Comparison of ENCODE assay signal across 8 cellular contexts in genomic region chr2:189581354-189582139, GRCh38. TPM values are rescaled to one million over a fixed set of nuclear protein-coding genes. Genes with fewer than 3 reads are reported as not detected.
A peak's percentile ranks its signal among the peaks of the same experiment; 100 is the strongest.
DNase-seq lines count a peak whose midpoint lies in the region; ATAC-seq, FAIRE-seq and TF ChIP-seq lines count a peak whose summit lies in the region.

No MANE protein-coding gene starts in this region.

- no TSS peak for BruUV-seq in endothelial cell of umbilical vein (replicated peaks; lab: Mats Ljungman, UMichigan)

- peak overlapping the region; percentile 85 for H3K4me2 ChIP-seq in endothelial cell of umbilical vein (ENCODE audit: insufficient read depth, low read length)

- peak overlapping the region; percentile 96 for H2AFZ ChIP-seq in endothelial cell of umbilical vein (ENCODE audit: low read depth, low read length)

- intact Hi-C loops in endothelial cell of umbilical vein (cut with micrococcal nuclease): loop anchor here (2.0 kb wide), 1 partner anchor 31 kb away; no protein-coding TSS in a partner anchor

- no peak for TF ChIP-seq CTCF in endothelial cell of umbilical vein (IDR thresholded peaks at IDR 0.05; ENCODE audit: extremely low read depth in 1 of 2, insufficient read depth in 1 of 2, low read depth in 1 of 2, low read length in 2 of 2)

- H4K20me1 ChIP-seq in endothelial cell of umbilical vein (replicated peaks; ENCODE audit: control insufficient read depth, extremely low read depth, insufficient read depth, low read length): no peaks in the 10 kb centered on the region

- peak overlapping the region; percentile 51 for H3K9ac ChIP-seq in endothelial cell of umbilical vein (replicated peaks; ENCODE audit: extremely low read depth, insufficient read depth, low read length)

- H3K4me3 ChIP-seq in endothelial cell of umbilical vein (replicated peaks in 1 of 3; ENCODE audit: insufficient read depth in 1 of 3, low read depth in 1 of 3, low read length in 3 of 3): peak overlapping the region; percentile 53 to 79 (median 75)

- no peaks in the 10 kb centered on the region for H3K9me3 ChIP-seq in endothelial cell of umbilical vein (replicated peaks; ENCODE audit: control insufficient read depth, insufficient read depth, low read length)

- dilution Hi-C loops in endothelial cell of umbilical vein (cut with MboI; ENCODE audit: extremely low pct_ligation_motif_present, low sequenced_read_pairs): no loop called here

- CTCF ChIA-PET in endothelial cell of umbilical vein (lab: Charles Lee): interaction anchor here (1.0 to 2.0 kb wide), 7 partner anchors 12 to 181 kb away, joined by 3 to 10 read pairs (median 4); partner anchors contain the start of gene OSGEPL1

- H3K36me3 ChIP-seq in endothelial cell of umbilical vein (ENCODE audit: control insufficient read depth in 2 of 2, extremely low read depth in 1 of 2, insufficient read depth in 2 of 2, low read length in 2 of 2): no peaks in the 10 kb centered on the region

- DNase-seq in stimulated activated CD4-positive, alpha-beta T cell treated with anti-CD3 and anti-CD28 coated beads, Interleukin-2, amount 100 ng/mL, for 24 hours: peak; percentile 20 to 21
- no peak for DNase-seq in stimulated activated CD4-positive, alpha-beta T cell treated with anti-CD3 and anti-CD28 coated beads, Interleukin-1b, Interleukin-23, amount 100 ng/mL, for 48 hours
- DNase-seq in SW480 (ENCODE audit: low spot score) (peak; percentile 9), endothelial cell of umbilical vein (ENCODE audit: low read depth, low spot score) (no peak), myocyte (ENCODE audit: low read depth) (peak; percentile 34), retina (no peak)

- no peaks in the 10 kb centered on the region for H3K9me1 ChIP-seq in endothelial cell of umbilical vein (replicated peaks; ENCODE audit: control insufficient read depth, extremely low read depth, insufficient read depth, low read length)

- no peak for TF ChIP-seq POLR2A in endothelial cell of umbilical vein (IDR thresholded peaks at IDR 0.05; ENCODE audit: low read depth, low read length)

- peaks cover 11% of the 10 kb centered on the region for H3K4me1 ChIP-seq in endothelial cell of umbilical vein (ENCODE audit: control insufficient read depth, extremely low read depth, insufficient read depth, low read length)

- H3K27me3 ChIP-seq in endothelial cell of umbilical vein (ENCODE audit: control insufficient read depth in 2 of 2, insufficient read depth in 2 of 2, low read length in 2 of 2): no peaks in the 10 kb centered on the region

- FAIRE-seq in endothelial cell of umbilical vein (lab: Jason Lieb, UNC): no peak

- ATAC-seq in HG03520 (IDR thresholded peaks at IDR 0.05; ENCODE audit: unreplicated experiment) (no peak), GM18873 (IDR thresholded peaks at IDR 0.05; ENCODE audit: low FRiP score, unreplicated experiment) (no peak)

- H3K27ac ChIP-seq in endothelial cell of umbilical vein (ENCODE audit: insufficient read depth, low read depth, low read length): no peak overlapping the region

- POLR2A ChIA-PET in endothelial cell of umbilical vein (lab: Charles Lee): interaction anchor here (1.1 to 1.6 kb wide), 2 partner anchors 27 to 32 kb away, joined by 3 to 9 read pairs; no protein-coding TSS in a partner anchor

- H3K79me2 ChIP-seq in endothelial cell of umbilical vein (ENCODE audit: control insufficient read depth, insufficient read depth, low read length): no peaks in the 10 kb centered on the region

TF ChIP-seq in endothelial cell of umbilical vein, 7 proteins besides CTCF, POLR2A, EP300 and RAD21:
- no peak for TF ChIP-seq MYC (IDR thresholded peaks at IDR 0.05; ENCODE audit: low read depth, low read length)
- no peak for TF ChIP-seq POLR2AphosphoS5 (IDR thresholded peaks at IDR 0.05; ENCODE audit: insufficient read depth, low read depth, low read length)
- TF ChIP-seq GATA2 (IDR thresholded peaks at IDR 0.05; ENCODE audit: insufficient read depth, insufficient read length, low read depth, low read length): no peak
- no peak for TF ChIP-seq EZH2 (IDR thresholded peaks at IDR 0.05; ENCODE audit: borderline replicate concordance, low read depth, low read length, severe bottlenecking)
- TF ChIP-seq FOS (IDR thresholded peaks at IDR 0.05; ENCODE audit: borderline replicate concordance, insufficient read depth, low read length): no peak
- TF ChIP-seq JUN (IDR thresholded peaks at IDR 0.05; ENCODE audit: borderline replicate concordance, insufficient read depth, insufficient read length, low read depth): no peak
- no peak for TF ChIP-seq MAX (IDR thresholded peaks at IDR 0.05; ENCODE audit: insufficient read depth, insufficient read length)

RNA-seq across cellular contexts. Expression of gene SLC40A1, which starts 1.0 kb away (rescaled TPM):
- 5.7 and 8.5 TPM in 2 replicates for total RNA-seq in endothelial cell of umbilical vein
- polyA plus RNA-seq in endothelial cell of umbilical vein: 12.2 and 15.1 TPM in 2 replicates
- polyA plus RNA-seq in endothelial cell of umbilical vein (2011; cell fraction: cytosol; rRNA removed): 11.3 and 11.8 TPM in 2 replicates
- polyA plus RNA-seq in endothelial cell of umbilical vein (2011; cell fraction: nucleus; rRNA removed): 16.8 and 17.7 TPM in 2 replicates
- 35.3 and 43.0 TPM in 2 replicates for polyA plus RNA-seq in endothelial cell of umbilical vein (2012)
- polyA minus RNA-seq in endothelial cell of umbilical vein: 45.7 and 55.9 TPM in 2 replicates
- not detected for polyA minus RNA-seq in endothelial cell of umbilical vein (2011; cell fraction: cytosol; rRNA and poly(A)+ RNA removed)
- 19.9 and 26.5 TPM in 2 replicates for polyA minus RNA-seq in endothelial cell of umbilical vein (2011; cell fraction: nucleus; rRNA and poly(A)+ RNA removed)
- 35.1 and 51.9 TPM in 2 replicates for total RNA-seq in myocyte
- 15.1 TPM for polyA plus RNA-seq in myocyte (2012)

Comparison
In these comparisons a context has a peak if more than half of its experiments do, and no peak if none do; other contexts are left out.
1. DNase-seq: peak in stimulated activated CD4-positive, alpha-beta T cell treated with anti-CD3 and anti-CD28 coated beads, Interleukin-2, amount 100 ng/mL, for 24 hours (2 of 2), SW480 (single experiment) and myocyte (single experiment); none in stimulated activated CD4-positive, alpha-beta T cell treated with anti-CD3 and anti-CD28 coated beads, Interleukin-1b, Interleukin-23, amount 100 ng/mL, for 48 hours (single experiment), endothelial cell of umbilical vein (single experiment) and retina (single experiment).